1 cellular context compared by ENCODE assay signal in the genomic region with DNA sequence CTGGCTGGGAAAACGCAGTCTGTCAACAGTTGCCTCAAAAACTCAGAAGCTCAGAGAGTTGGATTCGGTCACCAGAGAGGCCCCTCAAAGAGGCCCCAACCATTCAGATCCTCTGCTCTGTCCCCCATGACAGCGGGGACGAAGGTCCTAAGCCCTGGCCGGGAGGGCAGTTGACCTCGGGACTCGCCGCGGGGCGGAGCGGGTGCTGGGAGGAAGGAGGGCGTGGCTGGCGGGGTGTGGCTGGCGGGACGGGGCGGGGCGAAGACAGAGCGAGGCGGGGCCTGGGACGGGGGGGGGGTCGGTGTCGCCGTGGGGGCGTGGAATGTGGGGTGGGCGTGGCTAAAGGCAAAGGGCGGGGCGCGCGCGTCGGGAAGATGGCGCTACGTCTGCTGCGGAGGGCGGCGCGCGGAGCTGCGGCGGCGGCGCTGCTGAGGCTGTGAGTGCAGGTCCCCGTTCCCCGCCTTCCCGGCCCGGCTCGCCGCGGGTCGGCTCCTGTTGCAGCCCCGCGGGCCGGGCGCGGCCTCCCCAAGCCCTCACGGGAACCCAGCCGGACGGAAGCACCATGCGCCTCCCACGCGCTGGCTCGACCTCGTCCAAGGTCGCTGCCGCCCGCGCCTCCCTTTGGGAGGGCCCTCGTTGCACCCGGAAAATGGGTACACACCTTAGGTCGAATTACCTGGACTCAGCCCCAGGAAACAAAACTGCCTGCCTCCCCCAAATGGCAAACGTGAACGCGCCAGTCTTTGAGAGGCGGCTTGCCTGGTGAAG.
TF ChIP-seq lines count a peak whose summit lies in the region.

A gene (plus strand): TSS at position 369 of the 768 bp plus-strand sequence.

TF ChIP-seq in HEK293, 187 proteins besides CTCF, POLR2A, EP300 and RAD21 (continued from another document):
- TF ChIP-seq, protein P1, sequence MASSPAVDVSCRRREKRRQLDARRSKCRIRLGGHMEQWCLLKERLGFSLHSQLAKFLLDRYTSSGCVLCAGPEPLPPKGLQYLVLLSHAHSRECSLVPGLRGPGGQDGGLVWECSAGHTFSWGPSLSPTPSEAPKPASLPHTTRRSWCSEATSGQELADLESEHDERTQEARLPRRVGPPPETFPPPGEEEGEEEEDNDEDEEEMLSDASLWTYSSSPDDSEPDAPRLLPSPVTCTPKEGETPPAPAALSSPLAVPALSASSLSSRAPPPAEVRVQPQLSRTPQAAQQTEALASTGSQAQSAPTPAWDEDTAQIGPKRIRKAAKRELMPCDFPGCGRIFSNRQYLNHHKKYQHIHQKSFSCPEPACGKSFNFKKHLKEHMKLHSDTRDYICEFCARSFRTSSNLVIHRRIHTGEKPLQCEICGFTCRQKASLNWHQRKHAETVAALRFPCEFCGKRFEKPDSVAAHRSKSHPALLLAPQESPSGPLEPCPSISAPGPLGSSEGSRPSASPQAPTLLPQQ (tag by site-specific recombination; IDR thresholded peaks at IDR 0.05), result no peak
- TF ChIP-seq ZEB2 (tag by site-specific recombination; IDR thresholded peaks at IDR 0.05) (0 out of 2 replicates have a peak, but pooled peaks have one; percentile 25), ZBTB21 (tag by site-specific recombination; IDR thresholded peaks at IDR 0.05) (no peak), ZNF114 (tag by site-specific recombination; IDR thresholded peaks at IDR 0.05) (no peak), EGR2 (tag by site-specific recombination; IDR thresholded peaks at IDR 0.05; ENCODE audit: low read depth) (peak; percentile 45), REPIN1 (tag by site-specific recombination; IDR thresholded peaks at IDR 0.05; ENCODE audit: low read depth) (no peak), ZNF677 (tag by site-specific recombination; IDR thresholded peaks at IDR 0.05) (peak; percentile 40; the same call in 1 of the 2 replicates), GLI4 (tag by site-specific recombination; IDR thresholded peaks at IDR 0.05) (0 out of 2 replicates have a peak, but pooled peaks have one; percentile 33), ZNF660 (tag by site-specific recombination; IDR thresholded peaks at IDR 0.05) (peak; percentile 89), ZNF121 (tag by site-specific recombination; IDR thresholded peaks at IDR 0.05) (0 out of 2 replicates have a peak, but pooled peaks have one; percentile 11), ZSCAN30 (tag by site-specific recombination; IDR thresholded peaks at IDR 0.05) (peak; percentile 92), ZNF2 (tag by site-specific recombination; IDR thresholded peaks at IDR 0.05) (peak; percentile 82), ZFP37 (tag by site-specific recombination; IDR thresholded peaks at IDR 0.05) (peak; percentile 63; the same call in 1 of the 2 replicates), ZNF561 (tag by site-specific recombination; IDR thresholded peaks at IDR 0.05; ENCODE audit: borderline replicate concordance) (peak; percentile 84), ZNF24 (tag by site-specific recombination; IDR thresholded peaks at IDR 0.05) (peak; percentile 62; the same call in 1 of the 2 replicates), ZNF214 (tag by site-specific recombination; IDR thresholded peaks at IDR 0.05; ENCODE audit: borderline replicate concordance) (no peak), ZBTB20 (tag by site-specific recombination; IDR thresholded peaks at IDR 0.05) (peak; percentile 51; the same call in 1 of the 2 replicates), KLF16 (tag by site-specific recombination; IDR thresholded peaks at IDR 0.05) (no peak), ZNF596 (tag by site-specific recombination; IDR thresholded peaks at IDR 0.05) (0 out of 2 replicates have a peak, but pooled peaks have one; percentile 28), ZNF549 (tag by site-specific recombination; IDR thresholded peaks at IDR 0.05) (no peak), ZNF423 (tag by site-specific recombination; IDR thresholded peaks at IDR 0.05) (peak; percentile 39; the same call in 1 of the 2 replicates), ZNF600 (tag by site-specific recombination; IDR thresholded peaks at IDR 0.05) (peak; percentile 37; the same call in 1 of the 2 replicates), ZNF19 (tag by site-specific recombination; IDR thresholded peaks at IDR 0.05; ENCODE audit: low read depth) (no peak), ZNF335 (tag by site-specific recombination; conservative IDR thresholded peaks at IDR 0.05) (peak; percentile 85), ZNF560 (tag by site-specific recombination; IDR thresholded peaks at IDR 0.05; ENCODE audit: borderline replicate concordance) (no peak), ZNF311 (tag by site-specific recombination; IDR thresholded peaks at IDR 0.05; ENCODE audit: borderline replicate concordance) (no peak), YY1 (tag by site-specific recombination; IDR thresholded peaks at IDR 0.05) (peak; percentile 61), ZNF76 (tag by site-specific recombination; IDR thresholded peaks at IDR 0.05; ENCODE audit: borderline replicate concordance, low read depth) (0 out of 2 replicates have a peak, but pooled peaks have one; percentile 57)
- TF ChIP-seq, protein P2, sequence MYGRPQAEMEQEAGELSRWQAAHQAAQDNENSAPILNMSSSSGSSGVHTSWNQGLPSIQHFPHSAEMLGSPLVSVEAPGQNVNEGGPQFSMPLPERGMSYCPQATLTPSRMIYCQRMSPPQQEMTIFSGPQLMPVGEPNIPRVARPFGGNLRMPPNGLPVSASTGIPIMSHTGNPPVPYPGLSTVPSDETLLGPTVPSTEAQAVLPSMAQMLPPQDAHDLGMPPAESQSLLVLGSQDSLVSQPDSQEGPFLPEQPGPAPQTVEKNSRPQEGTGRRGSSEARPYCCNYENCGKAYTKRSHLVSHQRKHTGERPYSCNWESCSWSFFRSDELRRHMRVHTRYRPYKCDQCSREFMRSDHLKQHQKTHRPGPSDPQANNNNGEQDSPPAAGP (tag by site-specific recombination; IDR thresholded peaks at IDR 0.05), result peak; percentile 78
- TF ChIP-seq, protein P3, sequence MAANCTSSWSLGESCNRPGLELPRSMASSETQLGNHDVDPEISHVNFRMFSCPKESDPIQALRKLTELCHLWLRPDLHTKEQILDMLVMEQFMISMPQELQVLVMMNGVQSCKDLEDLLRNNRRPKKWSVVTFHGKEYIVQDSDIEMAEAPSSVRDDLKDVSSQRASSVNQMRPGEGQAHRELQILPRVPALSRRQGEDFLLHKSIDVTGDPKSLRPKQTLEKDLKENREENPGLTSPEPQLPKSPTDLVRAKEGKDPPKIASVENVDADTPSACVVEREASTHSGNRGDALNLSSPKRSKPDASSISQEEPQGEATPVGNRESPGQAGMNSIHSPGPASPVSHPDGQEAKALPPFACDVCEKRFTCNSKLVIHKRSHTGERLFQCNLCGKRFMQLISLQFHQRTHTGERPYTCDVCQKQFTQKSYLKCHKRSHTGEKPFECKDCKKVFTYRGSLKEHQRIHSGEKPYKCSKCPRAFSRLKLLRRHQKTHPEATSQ (tag by site-specific recombination; IDR thresholded peaks at IDR 0.05), result peak; percentile 90; the same call in 1 of the 2 replicates
- TF ChIP-seq, protein P4, sequence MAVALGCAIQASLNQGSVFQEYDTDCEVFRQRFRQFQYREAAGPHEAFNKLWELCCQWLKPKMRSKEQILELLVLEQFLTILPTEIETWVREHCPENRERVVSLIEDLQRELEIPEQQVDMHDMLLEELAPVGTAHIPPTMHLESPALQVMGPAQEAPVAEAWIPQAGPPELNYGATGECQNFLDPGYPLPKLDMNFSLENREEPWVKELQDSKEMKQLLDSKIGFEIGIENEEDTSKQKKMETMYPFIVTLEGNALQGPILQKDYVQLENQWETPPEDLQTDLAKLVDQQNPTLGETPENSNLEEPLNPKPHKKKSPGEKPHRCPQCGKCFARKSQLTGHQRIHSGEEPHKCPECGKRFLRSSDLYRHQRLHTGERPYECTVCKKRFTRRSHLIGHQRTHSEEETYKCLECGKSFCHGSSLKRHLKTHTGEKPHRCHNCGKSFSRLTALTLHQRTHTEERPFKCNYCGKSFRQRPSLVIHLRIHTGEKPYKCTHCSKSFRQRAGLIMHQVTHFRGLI (tag by site-specific recombination; IDR thresholded peaks at IDR 0.05), result peak; percentile 65
- TF ChIP-seq, protein P5, sequence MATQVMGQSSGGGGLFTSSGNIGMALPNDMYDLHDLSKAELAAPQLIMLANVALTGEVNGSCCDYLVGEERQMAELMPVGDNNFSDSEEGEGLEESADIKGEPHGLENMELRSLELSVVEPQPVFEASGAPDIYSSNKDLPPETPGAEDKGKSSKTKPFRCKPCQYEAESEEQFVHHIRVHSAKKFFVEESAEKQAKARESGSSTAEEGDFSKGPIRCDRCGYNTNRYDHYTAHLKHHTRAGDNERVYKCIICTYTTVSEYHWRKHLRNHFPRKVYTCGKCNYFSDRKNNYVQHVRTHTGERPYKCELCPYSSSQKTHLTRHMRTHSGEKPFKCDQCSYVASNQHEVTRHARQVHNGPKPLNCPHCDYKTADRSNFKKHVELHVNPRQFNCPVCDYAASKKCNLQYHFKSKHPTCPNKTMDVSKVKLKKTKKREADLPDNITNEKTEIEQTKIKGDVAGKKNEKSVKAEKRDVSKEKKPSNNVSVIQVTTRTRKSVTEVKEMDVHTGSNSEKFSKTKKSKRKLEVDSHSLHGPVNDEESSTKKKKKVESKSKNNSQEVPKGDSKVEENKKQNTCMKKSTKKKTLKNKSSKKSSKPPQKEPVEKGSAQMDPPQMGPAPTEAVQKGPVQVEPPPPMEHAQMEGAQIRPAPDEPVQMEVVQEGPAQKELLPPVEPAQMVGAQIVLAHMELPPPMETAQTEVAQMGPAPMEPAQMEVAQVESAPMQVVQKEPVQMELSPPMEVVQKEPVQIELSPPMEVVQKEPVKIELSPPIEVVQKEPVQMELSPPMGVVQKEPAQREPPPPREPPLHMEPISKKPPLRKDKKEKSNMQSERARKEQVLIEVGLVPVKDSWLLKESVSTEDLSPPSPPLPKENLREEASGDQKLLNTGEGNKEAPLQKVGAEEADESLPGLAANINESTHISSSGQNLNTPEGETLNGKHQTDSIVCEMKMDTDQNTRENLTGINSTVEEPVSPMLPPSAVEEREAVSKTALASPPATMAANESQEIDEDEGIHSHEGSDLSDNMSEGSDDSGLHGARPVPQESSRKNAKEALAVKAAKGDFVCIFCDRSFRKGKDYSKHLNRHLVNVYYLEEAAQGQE (tag by site-specific recombination; IDR thresholded peaks at IDR 0.05), result no peak
- TF ChIP-seq, protein P6, sequence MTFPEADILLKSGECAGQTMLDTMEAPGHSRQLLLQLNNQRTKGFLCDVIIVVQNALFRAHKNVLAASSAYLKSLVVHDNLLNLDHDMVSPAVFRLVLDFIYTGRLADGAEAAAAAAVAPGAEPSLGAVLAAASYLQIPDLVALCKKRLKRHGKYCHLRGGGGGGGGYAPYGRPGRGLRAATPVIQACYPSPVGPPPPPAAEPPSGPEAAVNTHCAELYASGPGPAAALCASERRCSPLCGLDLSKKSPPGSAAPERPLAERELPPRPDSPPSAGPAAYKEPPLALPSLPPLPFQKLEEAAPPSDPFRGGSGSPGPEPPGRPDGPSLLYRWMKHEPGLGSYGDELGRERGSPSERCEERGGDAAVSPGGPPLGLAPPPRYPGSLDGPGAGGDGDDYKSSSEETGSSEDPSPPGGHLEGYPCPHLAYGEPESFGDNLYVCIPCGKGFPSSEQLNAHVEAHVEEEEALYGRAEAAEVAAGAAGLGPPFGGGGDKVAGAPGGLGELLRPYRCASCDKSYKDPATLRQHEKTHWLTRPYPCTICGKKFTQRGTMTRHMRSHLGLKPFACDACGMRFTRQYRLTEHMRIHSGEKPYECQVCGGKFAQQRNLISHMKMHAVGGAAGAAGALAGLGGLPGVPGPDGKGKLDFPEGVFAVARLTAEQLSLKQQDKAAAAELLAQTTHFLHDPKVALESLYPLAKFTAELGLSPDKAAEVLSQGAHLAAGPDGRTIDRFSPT (tag by site-specific recombination; IDR thresholded peaks at IDR 0.05), result peak; percentile 41; the same call in 1 of the 2 replicates
